ENCODE assay signal across 33 cellular contexts in genomic region chr4:7255996-7256395, GRCh38.
"Had no signal": no experiment of that assay in that cellular context is flagged by ENCODE, and none has a peak within 500 bp of the region (broad histone marks: within the 10 kb centered on the region; RNA-seq: fewer than 3 reads in every experiment).

No MANE protein-coding gene starts in this region.

- H3K4me3 ChIP-seq: adrenal gland, body of pancreas, coronary artery, dorsolateral prefrontal cortex, gastroesophageal sphincter, neural progenitor cell, right lobe of liver, stomach, thyroid gland, upper lobe of right lung had no signal

- ATAC-seq: activated CD4-positive, CD25-positive, alpha-beta regulatory T cell treated with anti-CD3 and anti-CD28 coated beads, Interleukin-2, amount 50 U/mL, for 24 hours; gastroesophageal sphincter; natural killer cell; right lobe of liver; stimulated activated effector memory CD8-positive, alpha-beta T cell treated with anti-CD3 and anti-CD28 coated beads, Interleukin-12 subunit alpha, Interleukin-12 subunit beta, amount 100 ng/mL, for 72 hours; upper lobe of right lung had no signal

- H3K27me3 ChIP-seq: adrenal gland, body of pancreas, dorsolateral prefrontal cortex, gastroesophageal sphincter, heart left ventricle, neural progenitor cell, right lobe of liver, thyroid gland, upper lobe of right lung had no signal

- H3K4me1 ChIP-seq: adrenal gland, right lobe of liver, upper lobe of right lung had no signal

- H3K27ac Mint-ChIP-seq: activated CD4-positive, alpha-beta memory T cell treated with anti-CD3 and anti-CD28 coated beads for 36 hours; activated CD4-positive, alpha-beta T cell treated with anti-CD3 and anti-CD28 coated beads, Interleukin-2, amount 10 ng/mL, durations not matched to agents 24 days and 14 days; activated naive CD4-positive, alpha-beta T cell treated with anti-CD3 and anti-CD28 coated beads for 36 hours; activated naive CD8-positive, alpha-beta T cell treated with anti-CD3 and anti-CD28 coated beads for 36 hours; activated T-helper 1 cell treated with anti-CD3 and anti-CD28 coated beads, Interleukin-12 subunit alpha, Interleukin-12 subunit beta, Interleukin-2, Interleukin-4 antibody, amounts not matched to agents 30 ng/mL and 10 ng/mL and 1 ng/mL, durations not matched to agents 14 hours and 24 hours and 36 hours; immature natural killer cell; natural killer cell; neural progenitor cell had no signal

- H3K27me3 Mint-ChIP-seq: activated CD4-positive, alpha-beta T cell treated with anti-CD3 and anti-CD28 coated beads, Interleukin-2, amount 10 ng/mL, durations not matched to agents 24 days and 14 days had no signal

- H3K36me3 Mint-ChIP-seq: activated CD4-positive, alpha-beta memory T cell treated with anti-CD3 and anti-CD28 coated beads for 36 hours; activated naive CD8-positive, alpha-beta T cell treated with anti-CD3 and anti-CD28 coated beads for 36 hours; immature natural killer cell; natural killer cell; neural progenitor cell; stimulated activated effector memory CD8-positive, alpha-beta T cell treated with anti-CD3 and anti-CD28 coated beads, Interleukin-12 subunit alpha, Interleukin-12 subunit beta, amount 100 ng/mL, for 72 hours had no signal

- H3K27ac ChIP-seq: adrenal gland, body of pancreas, coronary artery, dorsolateral prefrontal cortex, neural progenitor cell, right lobe of liver, stomach, thyroid gland, upper lobe of right lung, VCaP had no signal

- H3K4me3 Mint-ChIP-seq: activated CD4-positive, alpha-beta memory T cell treated with anti-CD3 and anti-CD28 coated beads for 36 hours; activated CD4-positive, alpha-beta T cell treated with anti-CD3 and anti-CD28 coated beads, Interleukin-2, amount 10 ng/mL, durations not matched to agents 24 days and 14 days; activated naive CD4-positive, alpha-beta T cell treated with anti-CD3 and anti-CD28 coated beads for 36 hours; activated naive CD8-positive, alpha-beta T cell treated with anti-CD3 and anti-CD28 coated beads for 36 hours; activated T-helper 1 cell treated with anti-CD3 and anti-CD28 coated beads, Interleukin-12 subunit alpha, Interleukin-12 subunit beta, Interleukin-2, Interleukin-4 antibody, amounts not matched to agents 30 ng/mL and 10 ng/mL and 1 ng/mL, durations not matched to agents 14 hours and 24 hours and 36 hours; immature natural killer cell; natural killer cell; neural progenitor cell; stimulated activated effector memory CD8-positive, alpha-beta T cell treated with anti-CD3 and anti-CD28 coated beads, Interleukin-12 subunit alpha, Interleukin-12 subunit beta, amount 100 ng/mL, for 72 hours; T-helper 1 cell treated with Interleukin-12 subunit alpha and Interleukin-12 subunit beta and Interleukin-4 antibody, amounts not matched to agents 30 μg/mL and 1 μg/mL, for 36 hours had no signal

- DNase-seq: activated CD4-positive, alpha-beta memory T cell treated with anti-CD3 and anti-CD28 coated beads for 36 hours; activated CD4-positive, alpha-beta T cell treated with anti-CD3 and anti-CD28 coated beads, Interleukin-2, amount 10 ng/mL, durations not matched to agents 24 days and 14 days; activated CD8-positive, alpha-beta memory T cell treated with anti-CD3 and anti-CD28 coated beads, Interleukin-2, amount 50 U/mL, for 4 hours; activated effector memory CD4-positive, alpha-beta T cell treated with anti-CD3 and anti-CD28 coated beads, Interleukin-2, amount 50 U/mL, for 16 hours; activated naive CD4-positive, alpha-beta T cell treated with anti-CD3 and anti-CD28 coated beads for 36 hours; activated naive CD8-positive, alpha-beta T cell treated with anti-CD3 and anti-CD28 coated beads for 36 hours; activated T-cell treated with anti-CD3 and anti-CD28 coated beads, Interleukin-2, amount 50 U/mL, for 1 hour; adrenal gland; aorta; body of pancreas; dorsolateral prefrontal cortex; effector memory CD4-positive, alpha-beta T cell; hypothalamus; immature natural killer cell; midbrain; natural killer cell; right lobe of liver; small intestine; stimulated activated CD4-positive, alpha-beta T cell treated with anti-CD3 and anti-CD28 coated beads, Interleukin-4, amount 100 ng/mL, for 24 hours; stomach; SW 1271; T-helper 9 cell; thyroid gland; upper lobe of right lung had no signal

- H3K9me3 Mint-ChIP-seq: activated CD4-positive, alpha-beta T cell treated with anti-CD3 and anti-CD28 coated beads, Interleukin-2, amount 10 ng/mL, durations not matched to agents 24 days and 14 days; activated naive CD4-positive, alpha-beta T cell treated with anti-CD3 and anti-CD28 coated beads for 36 hours; activated naive CD8-positive, alpha-beta T cell treated with anti-CD3 and anti-CD28 coated beads for 36 hours; activated T-helper 1 cell treated with anti-CD3 and anti-CD28 coated beads, Interleukin-12 subunit alpha, Interleukin-12 subunit beta, Interleukin-2, Interleukin-4 antibody, amounts not matched to agents 30 ng/mL and 10 ng/mL and 1 ng/mL, durations not matched to agents 14 hours and 24 hours and 36 hours; immature natural killer cell; natural killer cell; T-helper 1 cell treated with Interleukin-12 subunit alpha and Interleukin-12 subunit beta and Interleukin-4 antibody, amounts not matched to agents 30 μg/mL and 1 μg/mL, for 36 hours had no signal

- H3K36me3 ChIP-seq: adrenal gland, gastroesophageal sphincter, heart left ventricle, neural progenitor cell, right lobe of liver, stomach, thyroid gland, upper lobe of right lung had no signal

- H3K4me1 Mint-ChIP-seq: activated CD4-positive, alpha-beta T cell treated with anti-CD3 and anti-CD28 coated beads, Interleukin-2, amount 10 ng/mL, durations not matched to agents 24 days and 14 days; activated naive CD8-positive, alpha-beta T cell treated with anti-CD3 and anti-CD28 coated beads for 36 hours; immature natural killer cell; natural killer cell; stimulated activated effector memory CD8-positive, alpha-beta T cell treated with anti-CD3 and anti-CD28 coated beads, Interleukin-12 subunit alpha, Interleukin-12 subunit beta, amount 100 ng/mL, for 72 hours had no signal

- H3K9me3 ChIP-seq: adrenal gland, body of pancreas, gastroesophageal sphincter, heart left ventricle, right lobe of liver, stomach, thyroid gland, upper lobe of right lung had no signal
